In the genomic region with DNA sequence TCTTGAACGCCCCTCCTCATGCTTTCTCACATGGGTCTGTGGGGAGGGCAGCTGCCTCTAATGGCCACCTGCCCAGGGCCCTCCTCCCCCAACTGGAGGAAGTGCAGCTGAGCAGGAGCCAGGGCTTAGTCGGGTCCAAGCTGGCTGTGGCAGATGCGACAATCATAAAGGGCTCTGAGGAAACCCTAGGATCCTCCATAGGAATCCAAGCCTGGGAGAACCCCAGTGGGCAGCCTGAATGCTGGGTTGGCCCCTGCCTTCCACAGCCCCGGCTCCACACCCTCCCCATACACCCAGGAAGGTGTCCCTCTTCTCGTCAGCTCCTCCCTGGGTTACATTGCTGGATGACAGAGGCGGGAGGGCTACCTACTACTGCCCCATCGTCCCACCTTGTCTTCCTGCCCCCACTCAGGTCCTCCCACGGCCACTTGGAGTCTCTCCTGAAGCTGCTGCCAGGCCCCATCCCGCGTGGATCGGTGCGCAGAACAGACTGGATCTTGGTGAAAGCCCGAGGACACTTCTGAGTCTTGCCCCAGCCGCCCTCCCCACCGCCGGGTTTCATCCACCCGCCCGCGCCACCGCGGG, we compare ENCODE assay signal across 8 cellular contexts. TPM values are rescaled to one million over a fixed set of nuclear protein-coding genes. Genes with fewer than 3 reads are reported as not detected.
A peak's percentile ranks its signal among the peaks of the same experiment; 100 is the strongest.
DNase-seq lines count a peak whose midpoint lies in the region; ATAC-seq lines count a peak whose summit lies in the region.

No MANE protein-coding gene starts in this region.

- H3K9me3 Mint-ChIP-seq in T-helper 2 cell treated with Interferon-gamma antibody and Interleukin-4, amounts not matched to agents 5 μg/mL and 100 μg/mL, for 36 hours: no peaks in the 10 kb centered on the region
- no peaks in the 10 kb centered on the region for H3K9me3 Mint-ChIP-seq in activated CD8-positive, alpha-beta T cell treated with anti-CD3 and anti-CD28 coated beads, Interleukin-2, amount 10 ng/mL, durations not matched to agents 7 days and 5 days (ENCODE audit: insufficient read depth)
- H3K9me3 Mint-ChIP-seq in immature natural killer cell: no peaks in the 10 kb centered on the region

- H3K27ac Mint-ChIP-seq in T-helper 2 cell treated with Interferon-gamma antibody and Interleukin-4, amounts not matched to agents 5 μg/mL and 100 μg/mL, for 36 hours: peak overlapping the region; percentile 85
- H3K27ac Mint-ChIP-seq in activated CD8-positive, alpha-beta T cell treated with anti-CD3 and anti-CD28 coated beads, Interleukin-2, amount 10 ng/mL, durations not matched to agents 7 days and 5 days: peak overlapping the region; percentile 87
- H3K27ac Mint-ChIP-seq in immature natural killer cell: no peak overlapping the region

- CTCF ChIA-PET in activated CD8-positive, alpha-beta T cell treated with anti-CD3 and anti-CD28 coated beads, Interleukin-2, amount 10 ng/mL, durations not matched to agents 7 days and 5 days (lab: Charles Lee): interaction anchor here (0.7 to 4.8 kb wide), 31 partner anchors 9 to 415 kb away, joined by 3 to 34 read pairs (median 5); a partner anchor contains a TSS

- H3K27me3 Mint-ChIP-seq in T-helper 2 cell treated with Interferon-gamma antibody and Interleukin-4, amounts not matched to agents 5 μg/mL and 100 μg/mL, for 36 hours (ENCODE audit: low read depth): no peaks in the 10 kb centered on the region
- no peaks in the 10 kb centered on the region for H3K27me3 Mint-ChIP-seq in activated CD8-positive, alpha-beta T cell treated with anti-CD3 and anti-CD28 coated beads, Interleukin-2, amount 10 ng/mL, durations not matched to agents 7 days and 5 days (ENCODE audit: low read depth)
- H3K27me3 Mint-ChIP-seq in immature natural killer cell (ENCODE audit: low read depth in 3 of 3): peaks cover 4 to 6% (median 5%) of the 10 kb centered on the region in 3 donors

- peak overlapping the region; percentile 90 for H3K4me3 Mint-ChIP-seq in T-helper 2 cell treated with Interferon-gamma antibody and Interleukin-4, amounts not matched to agents 5 μg/mL and 100 μg/mL, for 36 hours
- peak overlapping the region; percentile 89 for H3K4me3 Mint-ChIP-seq in activated CD8-positive, alpha-beta T cell treated with anti-CD3 and anti-CD28 coated beads, Interleukin-2, amount 10 ng/mL, durations not matched to agents 7 days and 5 days
- peak overlapping the region in 4 of 5 donors; percentile 20 to 60 (median 34) for H3K4me3 Mint-ChIP-seq in immature natural killer cell

- no peak for DNase-seq in T-helper 2 cell treated with Interferon-gamma antibody and Interleukin-4, amounts not matched to agents 5 μg/mL and 100 μg/mL, for 36 hours (ENCODE audit: low spot score)
- DNase-seq in T-helper 2 cell: no peak
- no peak for DNase-seq in activated CD8-positive, alpha-beta T cell treated with anti-CD3 and anti-CD28 coated beads, Interleukin-2, amount 10 ng/mL, durations not matched to agents 7 days and 5 days
- no peak for DNase-seq in immature natural killer cell
- DNase-seq in substantia nigra (lab: John Stamatoyannopoulos, UW): peak in 30 of 49 donors; percentile 13 to 67 (median 41)
- DNase-seq in NCI-H526 treated with DMSO at 0.1 percent for 48 hours (lab: John Stamatoyannopoulos, UW): no peak
- no peak for DNase-seq in stimulated activated CD4-positive, alpha-beta T cell treated with anti-CD3 and anti-CD28 coated beads, Interleukin-2, amount 100 ng/mL, for 24 hours

- H3K4me1 Mint-ChIP-seq in T-helper 2 cell treated with Interferon-gamma antibody and Interleukin-4, amounts not matched to agents 5 μg/mL and 100 μg/mL, for 36 hours (ENCODE audit: low read depth): peaks cover 50% of the 10 kb centered on the region
- H3K4me1 Mint-ChIP-seq in activated CD8-positive, alpha-beta T cell treated with anti-CD3 and anti-CD28 coated beads, Interleukin-2, amount 10 ng/mL, durations not matched to agents 7 days and 5 days (ENCODE audit: low read depth): peaks cover 71% of the 10 kb centered on the region
- peaks cover 0 to 2% of the 10 kb centered on the region in 2 donors for H3K4me1 Mint-ChIP-seq in immature natural killer cell

- ATAC-seq in activated CD8-positive, alpha-beta T cell treated with anti-CD3 and anti-CD28 coated beads, Interleukin-2, amount 10 ng/mL, durations not matched to agents 7 days and 5 days: peak; percentile 5
- ATAC-seq in HG02623 (IDR thresholded peaks at IDR 0.05; ENCODE audit: unreplicated experiment): no peak

- peak overlapping the region; percentile 91 for H3K27ac ChIP-seq in substantia nigra (ENCODE audit: low read depth, low read length, poor library complexity, severe bottlenecking)

- H3K36me3 Mint-ChIP-seq in T-helper 2 cell treated with Interferon-gamma antibody and Interleukin-4, amounts not matched to agents 5 μg/mL and 100 μg/mL, for 36 hours (ENCODE audit: low read depth): peaks cover 13% of the 10 kb centered on the region
- peaks cover 17% of the 10 kb centered on the region for H3K36me3 Mint-ChIP-seq in activated CD8-positive, alpha-beta T cell treated with anti-CD3 and anti-CD28 coated beads, Interleukin-2, amount 10 ng/mL, durations not matched to agents 7 days and 5 days (ENCODE audit: low read depth)
- H3K36me3 Mint-ChIP-seq in immature natural killer cell: peaks cover 0 to 4% (median 0%) of the 10 kb centered on the region in 3 donors

- POLR2A ChIA-PET in activated CD8-positive, alpha-beta T cell treated with anti-CD3 and anti-CD28 coated beads, Interleukin-2, amount 10 ng/mL, durations not matched to agents 7 days and 5 days (lab: Charles Lee): interaction anchor here (0.5 to 2.1 kb wide), 17 partner anchors 9 to 213 kb away, joined by 3 to 15 read pairs (median 7); a partner anchor contains a TSS

RNA-seq across cellular contexts. Expression of a gene that starts 15.6 kb away (rescaled TPM):
- total RNA-seq in activated CD8-positive, alpha-beta T cell treated with anti-CD3 and anti-CD28 coated beads, Interleukin-2, amount 10 ng/mL, durations not matched to agents 7 days and 5 days: 100 to 1,000 TPM; 235 to 241 TPM
- polyA plus RNA-seq in immature natural killer cell: 100 to 1,000 TPM in 1 of 3 donors, 10 to 100 TPM in 2; 93.5 to 118 (median 95.2) TPM

RNA-seq across cellular contexts. Expression of a gene that starts 24.9 kb away (rescaled TPM):
- total RNA-seq in activated CD8-positive, alpha-beta T cell treated with anti-CD3 and anti-CD28 coated beads, Interleukin-2, amount 10 ng/mL, durations not matched to agents 7 days and 5 days: 10 to 100 TPM; 10.5 to 12.0 TPM
- 1 to 10 TPM in 1 of 3 donors, under 1 TPM in 1, not detected in 1; 0.98 to 1.6 TPM for polyA plus RNA-seq in immature natural killer cell

RNA-seq across cellular contexts. Expression of a gene that starts 52.3 kb away (rescaled TPM):
- total RNA-seq in activated CD8-positive, alpha-beta T cell treated with anti-CD3 and anti-CD28 coated beads, Interleukin-2, amount 10 ng/mL, durations not matched to agents 7 days and 5 days: 1 to 10 TPM; 2.4 to 4.3 TPM
- not detected for polyA plus RNA-seq in immature natural killer cell

Comparison
In these comparisons a context has a peak if more than half of its experiments do, and no peak if none do; other contexts are left out.
1. DNase-seq: peak in substantia nigra (30 of 49); none in T-helper 2 cell treated with Interferon-gamma antibody and Interleukin-4, amounts not matched to agents 5 μg/mL and 100 μg/mL, for 36 hours (single experiment), T-helper 2 cell (0 of 5), activated CD8-positive, alpha-beta T cell treated with anti-CD3 and anti-CD28 coated beads, Interleukin-2, amount 10 ng/mL, durations not matched to agents 7 days and 5 days (single experiment), immature natural killer cell (0 of 3), NCI-H526 treated with DMSO at 0.1 percent for 48 hours (single experiment) and stimulated activated CD4-positive, alpha-beta T cell treated with anti-CD3 and anti-CD28 coated beads, Interleukin-2, amount 100 ng/mL, for 24 hours (0 of 2).
2. H3K27ac Mint-ChIP-seq: peak in T-helper 2 cell treated with Interferon-gamma antibody and Interleukin-4, amounts not matched to agents 5 μg/mL and 100 μg/mL, for 36 hours (single experiment) and activated CD8-positive, alpha-beta T cell treated with anti-CD3 and anti-CD28 coated beads, Interleukin-2, amount 10 ng/mL, durations not matched to agents 7 days and 5 days (single experiment); none in immature natural killer cell (0 of 6).
3. H3K4me3 Mint-ChIP-seq: peak in every context shown above with its lines; median percentile 90 in T-helper 2 cell treated with Interferon-gamma antibody and Interleukin-4, amounts not matched to agents 5 μg/mL and 100 μg/mL, for 36 hours; 89 in activated CD8-positive, alpha-beta T cell treated with anti-CD3 and anti-CD28 coated beads, Interleukin-2, amount 10 ng/mL, durations not matched to agents 7 days and 5 days; 34 in immature natural killer cell.